ENCODE assay signal across 1 cellular context in genomic region chr19:41866284-41866683, GRCh38.
TF ChIP-seq lines count a peak whose summit lies in the region.

No MANE protein-coding gene starts in this region.

TF ChIP-seq in WTC11, 78 proteins besides CTCF, POLR2A, EP300 and RAD21 (continued from another document):
- no peak for TF ChIP-seq ZNF512 (CRISPR knock-in tag; IDR thresholded peaks at IDR 0.05; ENCODE audit: borderline replicate concordance)
